Comparison of ENCODE assay signal across 6 cellular contexts in the genomic region with DNA sequence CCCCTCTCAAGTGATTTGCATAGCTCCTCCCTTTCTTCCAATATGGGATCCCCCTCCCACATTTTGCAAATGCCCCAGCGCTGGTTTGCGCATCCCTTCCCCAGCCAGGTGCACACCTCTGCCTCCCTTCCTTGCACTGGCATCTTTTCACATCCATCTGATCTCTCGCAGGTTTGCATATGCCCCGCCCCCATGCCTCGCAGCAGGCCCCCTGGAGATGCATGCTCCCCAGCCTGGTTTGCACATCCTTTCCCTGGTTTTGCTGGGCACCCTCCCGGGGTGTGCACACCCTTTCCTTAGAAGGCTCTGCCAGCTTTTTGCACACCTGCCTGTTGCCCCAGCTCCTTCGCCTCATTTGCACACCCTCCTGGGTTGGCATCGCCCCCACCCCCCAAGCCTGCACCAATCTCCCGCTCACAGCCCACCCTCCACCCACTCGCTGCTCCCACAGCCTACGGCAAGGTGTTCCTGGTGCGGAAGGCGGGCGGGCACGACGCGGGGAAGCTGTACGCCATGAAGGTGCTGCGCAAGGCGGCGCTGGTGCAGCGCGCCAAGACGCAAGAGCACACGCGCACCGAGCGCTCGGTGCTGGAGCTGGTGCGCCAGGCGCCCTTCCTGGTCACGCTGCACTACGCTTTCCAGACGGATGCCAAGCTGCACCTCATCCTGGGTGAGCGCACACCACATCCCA. TPM values are rescaled to one million over a fixed set of nuclear protein-coding genes. Genes with fewer than 3 reads are reported as not detected.
A peak's percentile ranks its signal among the peaks of the same experiment; 100 is the strongest.
DNase-seq lines count a peak whose midpoint lies in the region; ATAC-seq and TF ChIP-seq lines count a peak whose summit lies in the region.

No MANE protein-coding gene starts in this region.

- intact Hi-C loops in Right ventricle myocardium superior (cut with DNase I) = loop anchor here (5.0 kb wide), 1 partner anchor 43 kb away; a partner anchor contains a TSS

- H3K4me3 ChIP-seq in cardiac muscle cell (peak overlapping the region; percentile 91), neutrophil (ENCODE audit: low read depth in 1 of 2, low read length in 1 of 2) (peak overlapping the region; percentile 74)

- H3K36me3 ChIP-seq in cardiac muscle cell = peaks cover 8% of the 10 kb centered on the region
- peaks cover 71% of the 10 kb centered on the region for H3K36me3 ChIP-seq in neutrophil

- ATAC-seq in Right ventricle myocardium superior (ENCODE audit: poor library complexity) (no peak), HG03095 (IDR thresholded peaks at IDR 0.05; ENCODE audit: unreplicated experiment) (no peak), HG02885 (IDR thresholded peaks at IDR 0.05; ENCODE audit: poor library complexity, unreplicated experiment) (no peak)

- H3K9me3 ChIP-seq in cardiac muscle cell (ENCODE audit: low read depth) = no peaks in the 10 kb centered on the region
- H3K9me3 ChIP-seq in neutrophil = no peaks in the 10 kb centered on the region

- H3K27ac ChIP-seq in cardiac muscle cell (no peak overlapping the region), caudate nucleus (ENCODE audit: low read depth, low read length) (peak overlapping the region; percentile 82), neutrophil (peak overlapping the region; percentile 68)

- H3K4me1 ChIP-seq in cardiac muscle cell (ENCODE audit: low read depth) (peaks cover 22% of the 10 kb centered on the region), neutrophil (ENCODE audit: control insufficient read depth in 1 of 2, insufficient read depth in 1 of 2, low read depth in 1 of 2, low read length in 1 of 2) (peaks cover 27 to 38% of the 10 kb centered on the region in 2 experiments)

- no peaks in the 10 kb centered on the region for H3K27me3 ChIP-seq in cardiac muscle cell
- no peaks in the 10 kb centered on the region for H3K27me3 ChIP-seq in neutrophil

- no peak for TF ChIP-seq CTCF in cardiac muscle cell (IDR thresholded peaks at IDR 0.05; ENCODE audit: low read depth, low read length)
- TF ChIP-seq CTCF in neutrophil (IDR thresholded peaks at IDR 0.05) = peak; percentile 28

- DNase-seq in cardiac muscle cell (ENCODE audit: low read depth in 1 of 2, low spot score in 1 of 2) (no peak), Right ventricle myocardium superior (no peak), caudate nucleus (lab: John Stamatoyannopoulos, UW) (peak in 52 of 61 donors; percentile 19 to 93 (median 66))

RNA-seq across cellular contexts. Expression of a gene that starts 0.9 kb away (rescaled TPM):
- total RNA-seq in cardiac muscle cell = 28.2 and 30.4 TPM in 2 replicates
- polyA plus RNA-seq in cardiac muscle cell = 19.7 and 22.3 TPM in 2 replicates
- total RNA-seq in Right ventricle myocardium superior = 14.6 TPM

RNA-seq across cellular contexts. Expression of a gene that starts 19.9 kb away (rescaled TPM):
- total RNA-seq in cardiac muscle cell = 5.9 and 8.4 TPM in 2 replicates
- 8.6 and 9.5 TPM in 2 replicates for polyA plus RNA-seq in cardiac muscle cell
- total RNA-seq in Right ventricle myocardium superior = 7.7 TPM

RNA-seq across cellular contexts. Expression of a gene that starts 41.9 kb away (rescaled TPM):
- total RNA-seq in cardiac muscle cell (500 and 570 TPM in 2 replicates), Right ventricle myocardium superior (417 TPM)
- polyA plus RNA-seq in cardiac muscle cell = 646 and 784 TPM in 2 replicates

RNA-seq across cellular contexts. Expression of a gene that starts 42.5 kb away (rescaled TPM):
- total RNA-seq in cardiac muscle cell = 298 and 438 TPM in 2 replicates
- polyA plus RNA-seq in cardiac muscle cell = 331 and 375 TPM in 2 replicates
- total RNA-seq in Right ventricle myocardium superior = 97.5 TPM

RNA-seq across cellular contexts. Expression of a gene that starts 54.5 kb away (rescaled TPM):
- total RNA-seq in cardiac muscle cell (77.0 and 94.0 TPM in 2 replicates), Right ventricle myocardium superior (241 TPM)
- 48.8 and 49.3 TPM in 2 replicates for polyA plus RNA-seq in cardiac muscle cell

Comparison
In these comparisons a context has a peak if more than half of its experiments do, and no peak if none do; other contexts are left out.
1. DNase-seq: peak in caudate nucleus (52 of 61); none in cardiac muscle cell (0 of 2) and Right ventricle myocardium superior (single experiment).